ENCODE assay signal across 24 cellular contexts in the genomic region with DNA sequence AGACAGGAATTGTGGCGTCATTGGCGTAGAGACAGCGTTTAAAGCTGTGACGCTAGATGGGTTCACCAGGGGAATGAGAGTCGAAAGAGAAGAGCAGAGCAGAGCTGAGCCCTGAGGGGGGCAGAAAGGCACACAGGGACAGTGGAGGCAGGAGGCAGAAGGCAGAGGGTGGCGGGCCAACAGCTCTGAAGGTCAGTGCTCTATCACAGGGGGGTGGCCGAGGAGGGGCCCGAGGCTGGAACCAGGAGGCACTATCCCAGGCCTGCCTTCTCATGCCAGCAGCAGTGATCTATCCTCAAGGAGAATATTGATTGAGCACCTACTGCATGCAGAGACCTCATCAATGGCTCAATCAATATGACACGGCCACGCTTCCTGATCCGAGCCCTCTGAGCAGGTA.
"Had no signal": no experiment of that assay in that cellular context is flagged by ENCODE, and none has a peak within 500 bp of the region (broad histone marks: within the 10 kb centered on the region; RNA-seq: fewer than 3 reads in every experiment).

No MANE protein-coding gene starts in this region.

- FAIRE-seq: colon, endothelial cell of umbilical vein, keratinocyte, small intestine had no signal

- DNase-seq: activated CD4-positive, alpha-beta memory T cell treated with anti-CD3 and anti-CD28 coated beads, Interleukin-2, amount 10 ng/mL, durations not matched to agents 7 days and 5 days; activated CD4-positive, alpha-beta T cell treated with anti-CD3 and anti-CD28 coated beads, Interleukin-2, amount 10 ng/mL, durations not matched to agents 24 days and 14 days; activated CD4-positive, CD25-positive, alpha-beta regulatory T cell; activated naive CD4-positive, alpha-beta T cell treated with Interleukin-2 at 50 U/mL for 16 hours; activated T-cell treated with anti-CD3 and anti-CD28 coated beads, Interleukin-2, amount 50 U/mL, for 48 hours; anterior cingulate cortex; effector memory CD8-positive, alpha-beta T cell; hippocampal formation; left colon; naive thymus-derived CD8-positive, alpha-beta T cell; occipital lobe; small intestine; stimulated activated CD4-positive, alpha-beta T cell treated with anti-CD3 and anti-CD28 coated beads, Interleukin-1b, Interleukin-23, amount 100 ng/mL, for 48 hours; stimulated activated CD4-positive, alpha-beta T cell treated with anti-CD3 and anti-CD28 coated beads, Interleukin-4, amount 100 ng/mL, for 4 hours; stimulated activated CD8-positive, alpha-beta memory T cell treated with anti-CD3 and anti-CD28 coated beads, Interleukin-4, amount 100 ng/mL, for 48 hours; stimulated activated naive CD8-positive, alpha-beta T cell treated with anti-CD3 and anti-CD28 coated beads, Interleukin-15, amount 100 ng/mL, for 72 hours; substantia nigra had no signal

- H3K36me3 ChIP-seq: gastroesophageal sphincter, right lobe of liver, upper lobe of left lung had no signal

- ATAC-seq: effector memory CD8-positive, alpha-beta T cell; gastroesophageal sphincter; left colon; naive thymus-derived CD8-positive, alpha-beta T cell; right lobe of liver; stimulated activated memory B cell treated with anti-CD40 and anti-IgM and Interleukin-4, amounts not matched to agents 10 μg/mL and 1 μg/mL and 100 μg/mL, for 72 hours; stimulated activated naive CD8-positive, alpha-beta T cell treated with anti-CD3 and anti-CD28 coated beads, Interleukin-15, amount 100 ng/mL, for 72 hours had no signal

- H3K9me3 ChIP-seq: gastroesophageal sphincter, right lobe of liver, upper lobe of left lung had no signal

- H3K27ac ChIP-seq: gastroesophageal sphincter, right lobe of liver, upper lobe of left lung had no signal

- H3K27me3 ChIP-seq: upper lobe of left lung had no signal

- H3K4me3 ChIP-seq: gastroesophageal sphincter, right lobe of liver, upper lobe of left lung had no signal
